In genomic region chr14:95485222-95485819, GRCh38 we compare ENCODE assay signal across 21 cellular contexts. TPM values are rescaled to one million over a fixed set of nuclear protein-coding genes. Genes with fewer than 3 reads are reported as not detected.
DNase-seq lines count a peak whose midpoint lies in the region; ATAC-seq and TF ChIP-seq lines count a peak whose summit lies in the region.
"Had no signal": no experiment of that assay in that cellular context is flagged by ENCODE, and none has a peak within 500 bp of the region (broad histone marks: within the 10 kb centered on the region; RNA-seq: fewer than 3 reads in every experiment).

No MANE protein-coding gene starts in this region.

- peaks cover 28% of the 10 kb centered on the region for H3K4me1 Mint-ChIP-seq in MCF 10A (ENCODE audit: insufficient read depth, unreplicated experiment)
- peaks cover 52 to 82% (median 71%) of the 10 kb centered on the region in 3 donors for H3K4me1 Mint-ChIP-seq in T-cell
- peaks cover 60% of the 10 kb centered on the region for H3K4me1 Mint-ChIP-seq in memory B cell
- H3K4me1 Mint-ChIP-seq: mesothelial cell of epicardium had no signal

- TF ChIP-seq CTCF in breast epithelium (IDR thresholded peaks at IDR 0.05) = no peak
- no peak for TF ChIP-seq CTCF in MCF 10A (IDR thresholded peaks at IDR 0.05; ENCODE audit: unreplicated experiment)
- TF ChIP-seq CTCF in vagina (IDR thresholded peaks at IDR 0.05) = no peak
- no peak for TF ChIP-seq CTCF in coronary artery (IDR thresholded peaks at IDR 0.05)

- TF ChIP-seq POLR2A in breast epithelium (IDR thresholded peaks at IDR 0.05) (no peak), vagina (IDR thresholded peaks at IDR 0.05) (no peak)

- DNase-seq in breast epithelium (ENCODE audit: low spot score in 2 of 2) (no peak), MCF 10A (ENCODE audit: unreplicated experiment) (no peak), T-cell (no peak), memory B cell (ENCODE audit: low spot score in 2 of 2) (no peak), vagina (ENCODE audit: extremely low spot score in 2 of 2) (no peak), coronary artery (ENCODE audit: low spot score) (no peak), NCI-H2227 (lab: John Stamatoyannopoulos, UW; ENCODE audit: unreplicated experiment) (no peak), NCI-H524 (lab: John Stamatoyannopoulos, UW) (no peak)
- DNase-seq: effector CD4-positive, alpha-beta T cell; GDM1; kidney glomerular epithelial cell; NCI-H1105 treated with DMSO at 0.1 percent for 48 hours; NCI-H69; occipital lobe; T1000 had no signal

- H3K9me3 Mint-ChIP-seq in MCF 10A (ENCODE audit: unreplicated experiment) = no peaks in the 10 kb centered on the region
- H3K9me3 Mint-ChIP-seq in T-cell = no peaks in the 10 kb centered on the region
- H3K9me3 Mint-ChIP-seq in memory B cell = no peaks in the 10 kb centered on the region
- H3K9me3 Mint-ChIP-seq: mesothelial cell of epicardium had no signal

- H3K27ac ChIP-seq in breast epithelium (peak overlapping the region; percentile 80 to 94), vagina (peak overlapping the region; percentile 92), coronary artery (peak overlapping the region in 1 of 2 donors; percentile 97)
- H3K27ac ChIP-seq: cardiac muscle cell, SJSA1 had no signal

- BruUV-seq in MCF 10A (replicated peaks; lab: Mats Ljungman, UMichigan) = no TSS peak

- H3K4me3 ChIP-seq in breast epithelium (no peak overlapping the region), vagina (no peak overlapping the region), coronary artery (no peak overlapping the region)
- H3K4me3 ChIP-seq: cardiac muscle cell, GM12878, heart left ventricle, SJSA1 had no signal

- H3K27ac Mint-ChIP-seq in MCF 10A (ENCODE audit: low read depth, unreplicated experiment) (no peak overlapping the region), T-cell (peak overlapping the region; percentile 44 to 56), memory B cell (peak overlapping the region; percentile 77)
- H3K27ac Mint-ChIP-seq: mesothelial cell of epicardium had no signal

- no peaks in the 10 kb centered on the region for H3K36me3 ChIP-seq in breast epithelium
- no peaks in the 10 kb centered on the region for H3K36me3 ChIP-seq in vagina
- H3K36me3 ChIP-seq: cardiac muscle cell, SJSA1 had no signal

- CTCF ChIA-PET in MCF 10A (lab: Yijun Ruan, JAX) (interaction anchor here (0.6 to 1.1 kb wide), 2 partner anchors 27 to 43 kb away, joined by 3 to 4 read pairs; no protein-coding TSS in a partner anchor), T-cell (lab: Charles Lee) (no interaction called here)

- H3K4me1 ChIP-seq in breast epithelium = peaks cover 10 to 25% of the 10 kb centered on the region in 2 donors
- peaks cover 84% of the 10 kb centered on the region for H3K4me1 ChIP-seq in vagina

- ATAC-seq in T-cell (replicated peaks in 1 of 4) = no peak
- no peak for ATAC-seq in memory B cell (ENCODE audit: low read depth)
- ATAC-seq: GM12878, heart left ventricle, right cardiac atrium had no signal

- no peaks in the 10 kb centered on the region for H3K9me3 ChIP-seq in breast epithelium
- no peaks in the 10 kb centered on the region for H3K9me3 ChIP-seq in vagina
- H3K9me3 ChIP-seq: heart left ventricle, SJSA1 had no signal

- POLR2A ChIA-PET in MCF 10A (lab: Yijun Ruan, JAX) = interaction anchor here (0.7 kb wide), 1 partner anchor 49 kb away, joined by 3 read pairs; the partner anchor contains the start of gene GLRX5
- POLR2A ChIA-PET in T-cell (lab: Charles Lee) = no interaction called here

- H3K27me3 ChIP-seq in breast epithelium = no peaks in the 10 kb centered on the region
- H3K27me3 ChIP-seq in vagina = no peaks in the 10 kb centered on the region
- H3K27me3 ChIP-seq: cardiac muscle cell, heart left ventricle, SJSA1 had no signal

- intact Hi-C loops in breast epithelium (cut with DNase I; ENCODE audit: low total_unique reads) = no loop called here
- intact Hi-C loops in MCF 10A (cut with micrococcal nuclease) = no loop called here
- intact Hi-C loops in vagina (cut with DNase I) = no loop called here

- H3K27me3 Mint-ChIP-seq in MCF 10A (ENCODE audit: insufficient read depth, unreplicated experiment) (no peaks in the 10 kb centered on the region), T-cell (no peaks in the 10 kb centered on the region), memory B cell (no peaks in the 10 kb centered on the region)

- H3K4me3 Mint-ChIP-seq in MCF 10A (ENCODE audit: unreplicated experiment) = no peak overlapping the region
- H3K4me3 Mint-ChIP-seq in T-cell = no peak overlapping the region
- H3K4me3 Mint-ChIP-seq in memory B cell = no peak overlapping the region
- H3K4me3 Mint-ChIP-seq: mesothelial cell of epicardium had no signal

- H3K36me3 Mint-ChIP-seq in MCF 10A (ENCODE audit: insufficient read depth, unreplicated experiment) = no peaks in the 10 kb centered on the region
- peaks cover 9% of the 10 kb centered on the region for H3K36me3 Mint-ChIP-seq in T-cell
- H3K36me3 Mint-ChIP-seq in memory B cell = peaks cover 10% of the 10 kb centered on the region
- H3K36me3 Mint-ChIP-seq: mesothelial cell of epicardium had no signal

RNA-seq across cellular contexts. Expression of gene SYNE3, which starts 31.1 kb away (rescaled TPM):
- total RNA-seq in breast epithelium = 100 to 1,000 TPM in 1 of 3 donors, 10 to 100 TPM in 2; 13.5 to 112 (median 22.0) TPM
- total RNA-seq in MCF 10A (2022) = 8.9 and 9.5 TPM in 2 replicates
- 10 to 100 TPM; 55.6 to 92.3 (median 77.8) TPM for total RNA-seq in T-cell
- total RNA-seq in vagina = 27.0 TPM

RNA-seq across cellular contexts. Expression of gene GLRX5, which starts 49.5 kb away (rescaled TPM):
- total RNA-seq in breast epithelium (10 to 100 TPM; 29.1 to 36.1 (median 33.6) TPM), MCF 10A (2022) (32.2 and 39.8 TPM in 2 replicates), T-cell (10 to 100 TPM; 15.4 to 24.2 (median 16.0) TPM), vagina (20.4 TPM)
